11 cellular contexts compared by ENCODE assay signal in genomic region chr1:6464514-6464836, GRCh38. TPM values are rescaled to one million over a fixed set of nuclear protein-coding genes. Genes with fewer than 3 reads are reported as not detected.
DNase-seq lines count a peak whose midpoint lies in the region; ATAC-seq and TF ChIP-seq lines count a peak whose summit lies in the region.
"Had no signal": no experiment of that assay in that cellular context is flagged by ENCODE, and none has a peak within 500 bp of the region (broad histone marks: within the 10 kb centered on the region; RNA-seq: fewer than 3 reads in every experiment).

No MANE protein-coding gene starts in this region.

- no TSS peak for BruUV-seq in Calu3 (replicated peaks; lab: Mats Ljungman, UMichigan)

- H3K4me3 Mint-ChIP-seq in Calu3 (ENCODE audit: low read depth, unreplicated experiment), result no peak overlapping the region

- intact Hi-C loops in Calu3 (cut with micrococcal nuclease; ENCODE audit: unreplicated experiment), result no loop called here

- CTCF ChIA-PET in Calu3 (lab: Charles Lee), result no interaction called here

- peak; percentile 85 for DNase-seq in DMS53 (lab: John Stamatoyannopoulos, UW)
- peak; percentile 2 for DNase-seq in NCI-H69 (lab: John Stamatoyannopoulos, UW)
- DNase-seq in activated naive CD4-positive, alpha-beta T cell treated with anti-CD3 and anti-CD28 coated beads, Interleukin-2, amount 50 U/mL, for 72 hours (ENCODE audit: low spot score in 2 of 2), result peak in 1 of 2 donors; percentile 59
- DNase-seq in mucosa of gallbladder (ENCODE audit: low spot score), result peak; percentile 62
- no peak for DNase-seq in mesenteric fat pad (ENCODE audit: low spot score)
- no peak for DNase-seq in hippocampal formation (lab: John Stamatoyannopoulos, UW)
- no peak for DNase-seq in NCI-H128 (lab: John Stamatoyannopoulos, UW; ENCODE audit: unreplicated experiment)
- no peak for DNase-seq in Calu3
- DNase-seq: KBM-7 had no signal

- peaks cover 12 to 19% of the 10 kb centered on the region in 2 donors for H3K36me3 Mint-ChIP-seq in activated naive CD4-positive, alpha-beta T cell treated with anti-CD3 and anti-CD28 coated beads, Interleukin-2, amount 50 U/mL, for 72 hours
- peaks cover 10% of the 10 kb centered on the region for H3K36me3 Mint-ChIP-seq in Calu3 (ENCODE audit: insufficient read depth, unreplicated experiment)

- H3K27ac Mint-ChIP-seq in activated naive CD4-positive, alpha-beta T cell treated with anti-CD3 and anti-CD28 coated beads, Interleukin-2, amount 50 U/mL, for 72 hours, result peak overlapping the region; percentile 66 to 92
- H3K27ac Mint-ChIP-seq in Calu3 (ENCODE audit: unreplicated experiment), result no peak overlapping the region

- no peak for TF ChIP-seq CTCF in Calu3 (IDR thresholded peaks at IDR 0.05; ENCODE audit: unreplicated experiment)

- H3K4me1 Mint-ChIP-seq in Calu3 (ENCODE audit: low read depth, unreplicated experiment), result no peaks in the 10 kb centered on the region

- peak; percentile 15 to 24 for ATAC-seq in activated naive CD4-positive, alpha-beta T cell treated with anti-CD3 and anti-CD28 coated beads, Interleukin-2, amount 50 U/mL, for 72 hours

- H3K27me3 Mint-ChIP-seq in Calu3 (ENCODE audit: unreplicated experiment), result no peaks in the 10 kb centered on the region

- H3K9me3 Mint-ChIP-seq in activated naive CD4-positive, alpha-beta T cell treated with anti-CD3 and anti-CD28 coated beads, Interleukin-2, amount 50 U/mL, for 72 hours, result no peaks in the 10 kb centered on the region
- peaks cover 2% of the 10 kb centered on the region for H3K9me3 Mint-ChIP-seq in Calu3 (ENCODE audit: low read depth, unreplicated experiment)

RNA-seq across cellular contexts. Expression of gene TNFRSF25, which starts 1.5 kb away (rescaled TPM):
- total RNA-seq in activated naive CD4-positive, alpha-beta T cell treated with anti-CD3 and anti-CD28 coated beads, Interleukin-2, amount 50 U/mL, for 72 hours, result 10 to 100 TPM; 68.0 to 88.5 TPM
- total RNA-seq in mucosa of gallbladder (20.6 TPM), mesenteric fat pad (6.0 TPM), Calu3 (2022) (6.4 and 10.1 TPM in 2 replicates)

RNA-seq across cellular contexts. Expression of gene PLEKHG5, which starts 27.0 kb away (rescaled TPM):
- total RNA-seq in activated naive CD4-positive, alpha-beta T cell treated with anti-CD3 and anti-CD28 coated beads, Interleukin-2, amount 50 U/mL, for 72 hours, result 1 to 10 TPM; 2.8 to 3.9 TPM
- total RNA-seq in mucosa of gallbladder (18.5 TPM), mesenteric fat pad (9.3 TPM), Calu3 (2022) (5.1 and 7.8 TPM in 2 replicates)

RNA-seq across cellular contexts. Expression of gene ESPN, which starts 39.9 kb away (rescaled TPM):
- total RNA-seq in activated naive CD4-positive, alpha-beta T cell treated with anti-CD3 and anti-CD28 coated beads, Interleukin-2, amount 50 U/mL, for 72 hours, result 1 to 10 TPM in 1 of 2 donors, under 1 TPM in 1; 0.89 to 1.9 TPM
- total RNA-seq in mucosa of gallbladder (3.1 TPM), mesenteric fat pad (0.80 TPM), Calu3 (2022) (2.2 and 3.4 TPM in 2 replicates)

RNA-seq across cellular contexts. Expression of gene HES2, which starts 44.8 kb away (rescaled TPM):
- 1 to 10 TPM in 1 of 2 donors, under 1 TPM in 1; 0.35 to 1.1 TPM for total RNA-seq in activated naive CD4-positive, alpha-beta T cell treated with anti-CD3 and anti-CD28 coated beads, Interleukin-2, amount 50 U/mL, for 72 hours
- 0.09 TPM for total RNA-seq in mucosa of gallbladder
- total RNA-seq in mesenteric fat pad, result 0.19 TPM
- total RNA-seq in Calu3 (2022), result not detected in 2 replicates
- total RNA-seq: cardiac muscle cell, skeletal muscle tissue had no signal

Comparison
In these comparisons a context has a peak if more than half of its experiments do, and no peak if none do; other contexts are left out.
1. DNase-seq: peak in DMS53 (single experiment), NCI-H69 (single experiment) and mucosa of gallbladder (single experiment); none in mesenteric fat pad (single experiment), hippocampal formation (0 of 2), NCI-H128 (single experiment) and Calu3 (single experiment).